13 cellular contexts compared by ENCODE assay signal in genomic region chrX:47595701-47596655, GRCh38. TPM values are rescaled to one million over a fixed set of nuclear protein-coding genes. Genes with fewer than 3 reads are reported as not detected.
DNase-seq lines count a peak whose midpoint lies in the region; ATAC-seq and TF ChIP-seq lines count a peak whose summit lies in the region.
"Had no signal": no experiment of that assay in that cellular context is flagged by ENCODE, and none has a peak within 500 bp of the region (broad histone marks: within the 10 kb centered on the region; RNA-seq: fewer than 3 reads in every experiment).

No MANE protein-coding gene starts in this region.

- no peak overlapping the region for H3K27ac ChIP-seq in aorta (ENCODE audit: low read depth in 1 of 2, low read length in 2 of 2)
- H3K27ac ChIP-seq: transverse colon, WERI-Rb-1 had no signal

- H3K9me3 ChIP-seq in aorta (ENCODE audit: control insufficient read depth, low read length) = no peaks in the 10 kb centered on the region
- H3K9me3 ChIP-seq: transverse colon had no signal

- H3K27me3 ChIP-seq in aorta (ENCODE audit: control insufficient read depth in 1 of 2, insufficient read depth in 2 of 2, low read length in 1 of 2) = no peaks in the 10 kb centered on the region
- H3K27me3 ChIP-seq: transverse colon had no signal

- H3K27ac Mint-ChIP-seq in stimulated activated naive CD8-positive, alpha-beta T cell treated with anti-CD3 and anti-CD28 coated beads, Interleukin-15, amount 100 ng/mL, for 72 hours = peak overlapping the region; percentile 42 to 74

- H3K4me1 ChIP-seq in aorta (ENCODE audit: control insufficient read depth in 1 of 2, insufficient read depth in 2 of 2, low read length in 2 of 2) = peaks cover 0 to 3% of the 10 kb centered on the region in 2 donors
- H3K4me1 ChIP-seq: transverse colon had no signal

- no peaks in the 10 kb centered on the region for H3K4me1 Mint-ChIP-seq in stimulated activated naive CD8-positive, alpha-beta T cell treated with anti-CD3 and anti-CD28 coated beads, Interleukin-15, amount 100 ng/mL, for 72 hours

- intact Hi-C loops in left ventricle myocardium superior (cut with micrococcal nuclease) = no loop called here
- intact Hi-C loops in aorta (cut with DNase I) = no loop called here

- no peak for ATAC-seq in stimulated activated naive CD8-positive, alpha-beta T cell treated with anti-CD3 and anti-CD28 coated beads, Interleukin-15, amount 100 ng/mL, for 72 hours
- ATAC-seq in stimulated activated naive CD8-positive, alpha-beta T cell treated with anti-CD3 and anti-CD28 coated beads, Interleukin-15, Interleukin-2, amounts not matched to agents 100 U/mL and 50 U/mL, for 24 hours = no peak
- ATAC-seq in left ventricle myocardium superior (peak; percentile 87), aorta (ENCODE audit: low FRiP score) (peak; percentile 62), GM21528 (IDR thresholded peaks at IDR 0.05; ENCODE audit: low FRiP score, unreplicated experiment) (no peak)

- 55 to 64% methylated on average over 3 of the region's 3 CpGs for WGBS in aorta, 2 donors

- no peak overlapping the region for H3K4me3 ChIP-seq in astrocyte of the cerebellum (ENCODE audit: low read depth, low read length)
- H3K4me3 ChIP-seq in aorta (ENCODE audit: low read length in 2 of 2) = no peak overlapping the region
- H3K4me3 ChIP-seq: transverse colon had no signal

- no peak for TF ChIP-seq CTCF in astrocyte of the cerebellum (IDR thresholded peaks at IDR 0.05; ENCODE audit: low read depth, low read length, missing control alignments)

- no peak for DNase-seq in stimulated activated naive CD8-positive, alpha-beta T cell treated with anti-CD3 and anti-CD28 coated beads, Interleukin-15, amount 100 ng/mL, for 72 hours
- DNase-seq in stimulated activated naive CD8-positive, alpha-beta T cell treated with anti-CD3 and anti-CD28 coated beads, Interleukin-15, Interleukin-2, amounts not matched to agents 100 U/mL and 50 U/mL, for 24 hours = no peak
- DNase-seq in astrocyte of the cerebellum (ENCODE audit: low read depth) (peak; percentile 33), left ventricle myocardium superior (no peak), aorta (no peak), NCI-H146 treated with DMSO at 0.1 percent for 48 hours (lab: John Stamatoyannopoulos, UW; ENCODE audit: unreplicated experiment) (no peak), NCI-H1436 (lab: John Stamatoyannopoulos, UW) (no peak)
- DNase-seq: amygdala, Kasumi-1, posterior cingulate gyrus, transverse colon, WERI-Rb-1 had no signal

- in situ Hi-C loops in astrocyte of the cerebellum (cut with HindIII; ENCODE audit: low sequenced_read_pairs) = no loop called here

- no peaks in the 10 kb centered on the region for H3K36me3 ChIP-seq in aorta (ENCODE audit: control insufficient read depth in 1 of 2, insufficient read depth in 2 of 2, low read length in 1 of 2)
- H3K36me3 ChIP-seq: transverse colon, WERI-Rb-1 had no signal

- H3K4me3 Mint-ChIP-seq in stimulated activated naive CD8-positive, alpha-beta T cell treated with anti-CD3 and anti-CD28 coated beads, Interleukin-15, amount 100 ng/mL, for 72 hours = no peak overlapping the region

- H3K9me3 Mint-ChIP-seq in stimulated activated naive CD8-positive, alpha-beta T cell treated with anti-CD3 and anti-CD28 coated beads, Interleukin-15, amount 100 ng/mL, for 72 hours = peaks cover 5 to 7% of the 10 kb centered on the region in 2 donors

- no peaks in the 10 kb centered on the region for H3K27me3 Mint-ChIP-seq in stimulated activated naive CD8-positive, alpha-beta T cell treated with anti-CD3 and anti-CD28 coated beads, Interleukin-15, amount 100 ng/mL, for 72 hours

RNA-seq across cellular contexts. Expression of gene TIMP1, which starts 13.7 kb away (rescaled TPM):
- total RNA-seq in left ventricle myocardium superior = 114 TPM
- 1,000 to 10,000 TPM; 1,378 to 1,710 TPM for total RNA-seq in aorta
- polyA plus RNA-seq in aorta = 1,000 to 10,000 TPM in 1 of 2 donors, 100 to 1,000 TPM in 1; 775 to 3,088 TPM

RNA-seq across cellular contexts. Expression of gene SYN1, which starts 23.7 kb away (rescaled TPM):
- total RNA-seq in left ventricle myocardium superior = 9.4 TPM
- total RNA-seq in aorta = 1 to 10 TPM; 1.5 TPM
- 1 to 10 TPM in 1 of 2 donors, under 1 TPM in 1; 0.90 to 1.9 TPM for polyA plus RNA-seq in aorta

RNA-seq across cellular contexts. Expression of gene CFP, which starts 33.8 kb away (rescaled TPM):
- total RNA-seq in left ventricle myocardium superior (2.1 TPM), aorta (1 to 10 TPM; 5.2 to 6.0 TPM)
- polyA plus RNA-seq in aorta = 1 to 10 TPM; 3.1 to 3.7 TPM

RNA-seq across cellular contexts. Expression of gene ARAF, which starts 35.0 kb away (rescaled TPM):
- total RNA-seq in left ventricle myocardium superior = 78.3 TPM
- total RNA-seq in aorta = 10 to 100 TPM; 51.5 to 59.0 TPM
- polyA plus RNA-seq in aorta = 100 to 1,000 TPM in 1 of 2 donors, 10 to 100 TPM in 1; 37.4 to 115 TPM

RNA-seq across cellular contexts. Expression of gene ELK1, which starts 54.4 kb away (rescaled TPM):
- total RNA-seq in left ventricle myocardium superior (24.5 TPM), aorta (10 to 100 TPM; 27.2 to 39.2 TPM)
- 10 to 100 TPM; 17.4 to 23.6 TPM for polyA plus RNA-seq in aorta

Comparison
In these comparisons a context has a peak if more than half of its experiments do, and no peak if none do; other contexts are left out.
1. ATAC-seq: peak in left ventricle myocardium superior (single experiment) and aorta (single experiment); none in stimulated activated naive CD8-positive, alpha-beta T cell treated with anti-CD3 and anti-CD28 coated beads, Interleukin-15, amount 100 ng/mL, for 72 hours (single experiment), stimulated activated naive CD8-positive, alpha-beta T cell treated with anti-CD3 and anti-CD28 coated beads, Interleukin-15, Interleukin-2, amounts not matched to agents 100 U/mL and 50 U/mL, for 24 hours (single experiment) and GM21528 (single experiment).
2. RNA of gene TIMP1, which starts 13.7 kb away (total RNA-seq): 1,378 to 1,710 TPM in aorta; 114 TPM in left ventricle myocardium superior (single experiment); every median in the first group is over 10 times any median in the second.